In genomic region chr2:200359552-200359951, GRCh38 we compare ENCODE assay signal across 17 cellular contexts. TPM values are rescaled to one million over a fixed set of nuclear protein-coding genes. Genes with fewer than 3 reads are reported as not detected.
A peak's percentile ranks its signal among the peaks of the same experiment; 100 is the strongest.
DNase-seq lines count a peak whose midpoint lies in the region; ATAC-seq and TF ChIP-seq lines count a peak whose summit lies in the region.
"Had no signal": no experiment of that assay in that cellular context is flagged by ENCODE, and none has a peak within 500 bp of the region (broad histone marks: within the 10 kb centered on the region; RNA-seq: fewer than 3 reads in every experiment).

No MANE protein-coding gene starts in this region.

- H3K4me2 ChIP-seq in IMR-90 (ENCODE audit: low read depth, low read length), result no peak overlapping the region
- H3K4me2 ChIP-seq: BLaER1 had no signal

- no peak overlapping the region for H4K91ac ChIP-seq in IMR-90 (ENCODE audit: insufficient read depth, low read depth, low read length)

- H3K36me3 Mint-ChIP-seq in Calu3 (ENCODE audit: insufficient read depth, unreplicated experiment), result peaks cover 9% of the 10 kb centered on the region
- H3K36me3 Mint-ChIP-seq in CD8-positive, alpha-beta memory T cell, result peaks cover 0 to 1% (median 0%) of the 10 kb centered on the region in 3 donors
- H3K36me3 Mint-ChIP-seq: CD4-positive, alpha-beta memory T cell had no signal

- H3K23ac ChIP-seq in IMR-90 (ENCODE audit: low read depth, low read length), result peak overlapping the region; percentile 2; the same call in 1 of the 2 replicates

- intact Hi-C loops in Calu3 (cut with micrococcal nuclease; ENCODE audit: unreplicated experiment) (no loop called here), IMR-90 (cut with micrococcal nuclease) (loop anchor here (5.0 kb wide), 1 partner anchor 382 kb away; no protein-coding TSS in a partner anchor), heart right ventricle (cut with DNase I) (no loop called here)

- H3K27ac ChIP-seq in IMR-90 (ENCODE audit: insufficient read depth, low read length) (no peak overlapping the region), heart right ventricle (no peak overlapping the region)
- no peak overlapping the region for H3K27ac ChIP-seq in CD8-positive, alpha-beta memory T cell (ENCODE audit: low read depth, low read length)
- H3K27ac ChIP-seq: BLaER1, Peyer's patch had no signal

- peaks cover 40 to 85% of the 10 kb centered on the region in 2 experiments for H3K79me1 ChIP-seq in IMR-90 (ENCODE audit: low read depth in 1 of 2, low read length in 2 of 2)

- dilution Hi-C loops in IMR-90 (cut with HindIII; ENCODE audit: low sequenced_read_pairs, unreplicated experiment), result no loop called here

- H3K9me3 Mint-ChIP-seq in Calu3 (ENCODE audit: low read depth, unreplicated experiment), result no peaks in the 10 kb centered on the region
- no peaks in the 10 kb centered on the region for H3K9me3 Mint-ChIP-seq in CD8-positive, alpha-beta memory T cell
- H3K9me3 Mint-ChIP-seq: CD4-positive, alpha-beta memory T cell had no signal

- H3K14ac ChIP-seq in IMR-90 (replicated peaks; ENCODE audit: low read depth, low read length), result no peak overlapping the region

- H2AK9ac ChIP-seq in IMR-90 (replicated peaks; ENCODE audit: low read depth, low read length, poor library complexity), result no peak overlapping the region

- no peak overlapping the region for H2AK5ac ChIP-seq in IMR-90 (ENCODE audit: low read depth, low read length)

- TF ChIP-seq RAD21 in IMR-90 (IDR thresholded peaks at IDR 0.05; ENCODE audit: low read length), result no peak

- ATAC-seq in IMR-90 (ENCODE audit: low read depth) (no peak), heart right ventricle (peak; percentile 55 to 77 (median 72)), omental fat pad (ENCODE audit: low FRiP score) (peak; percentile 52)

- no peak overlapping the region for H3K18ac ChIP-seq in IMR-90 (ENCODE audit: low read depth, low read length)

- peaks cover 24% of the 10 kb centered on the region for H3K9me1 ChIP-seq in IMR-90 (ENCODE audit: insufficient read depth, low read length)

- peaks cover 22% of the 10 kb centered on the region for H4K20me1 ChIP-seq in IMR-90 (ENCODE audit: insufficient read depth, low read length)
- H4K20me1 ChIP-seq: BLaER1 had no signal

- no peak overlapping the region for H2BK120ac ChIP-seq in IMR-90 (ENCODE audit: low read depth, low read length)

- BruUV-seq in Calu3 (replicated peaks; lab: Mats Ljungman, UMichigan) (no TSS peak), IMR-90 (replicated peaks; lab: Mats Ljungman, UMichigan) (no TSS peak)

- DNase-seq in Calu3 (no peak), IMR-90 (no peak), heart right ventricle (no peak), omental fat pad (ENCODE audit: low spot score) (no peak), NCI-H2081 (lab: John Stamatoyannopoulos, UW) (no peak), NCI-H1436 (lab: John Stamatoyannopoulos, UW) (no peak)
- DNase-seq in CD8-positive, alpha-beta memory T cell, result no peak
- DNase-seq in effector CD4-positive, alpha-beta T cell, result no peak
- DNase-seq: CD4-positive, alpha-beta memory T cell; DND-41; HCEC 1CT; MM.1S; NCI-H1092; NCI-H2081 treated with DMSO at 0.1 percent for 48 hours; Peyer's patch had no signal

- no peak overlapping the region for H2AFZ ChIP-seq in IMR-90 (replicated peaks; ENCODE audit: low read length, poor library complexity)

- no peaks in the 10 kb centered on the region for H3K9me3 ChIP-seq in IMR-90 (ENCODE audit: control insufficient read depth, insufficient read depth, low read length)
- no peaks in the 10 kb centered on the region for H3K9me3 ChIP-seq in heart right ventricle
- no peaks in the 10 kb centered on the region for H3K9me3 ChIP-seq in CD8-positive, alpha-beta memory T cell (ENCODE audit: low read length)
- H3K9me3 ChIP-seq: BLaER1, Peyer's patch had no signal

- TF ChIP-seq CTCF in Calu3 (IDR thresholded peaks at IDR 0.05; ENCODE audit: unreplicated experiment), result no peak
- no peak for TF ChIP-seq CTCF in IMR-90 (conservative IDR thresholded peaks at IDR 0.05; ENCODE audit: low read depth, low read length)
- TF ChIP-seq CTCF in heart right ventricle (IDR thresholded peaks at IDR 0.05), result no peak
- no peak for TF ChIP-seq CTCF in omental fat pad (IDR thresholded peaks at IDR 0.05)

- H3K36me3 ChIP-seq in IMR-90 (ENCODE audit: control insufficient read depth, insufficient read depth, low read length) (peaks cover 5% of the 10 kb centered on the region; the same call in 1 of the 2 replicates), heart right ventricle (no peaks in the 10 kb centered on the region)
- no peaks in the 10 kb centered on the region for H3K36me3 ChIP-seq in CD8-positive, alpha-beta memory T cell (ENCODE audit: insufficient read depth, low read length)
- H3K36me3 ChIP-seq: BLaER1, Peyer's patch had no signal

- H3K27me3 ChIP-seq in IMR-90 (ENCODE audit: control insufficient read depth, insufficient read depth, low read length), result no peaks in the 10 kb centered on the region
- no peaks in the 10 kb centered on the region for H3K27me3 ChIP-seq in heart right ventricle
- H3K27me3 ChIP-seq in CD8-positive, alpha-beta memory T cell (ENCODE audit: insufficient read depth, low read length, poor library complexity, severe bottlenecking), result no peaks in the 10 kb centered on the region
- H3K27me3 ChIP-seq: BLaER1, Peyer's patch had no signal

- H3K9ac ChIP-seq in IMR-90 (ENCODE audit: low read depth, low read length), result no peak overlapping the region
- H3K9ac ChIP-seq: BLaER1 had no signal

- no peak overlapping the region for H3K56ac ChIP-seq in IMR-90 (ENCODE audit: extremely low read depth, insufficient read depth, low read length)

- peaks cover 10% of the 10 kb centered on the region for H3K4me1 ChIP-seq in IMR-90 (ENCODE audit: control insufficient read depth, insufficient read depth, low read length)
- peaks cover 0 to 47% (median 25%) of the 10 kb centered on the region in 9 donors for H3K4me1 ChIP-seq in heart right ventricle
- H3K4me1 ChIP-seq in CD8-positive, alpha-beta memory T cell (ENCODE audit: insufficient read depth, low read length), result no peaks in the 10 kb centered on the region
- H3K4me1 ChIP-seq: BLaER1, Peyer's patch had no signal

- no peak overlapping the region for H4K5ac ChIP-seq in IMR-90 (ENCODE audit: low read depth, low read length)

- POLR2A ChIA-PET in IMR-90 (lab: Charles Lee; ENCODE audit: unreplicated experiment), result no interaction called here
- POLR2A ChIA-PET in CD8-positive, alpha-beta memory T cell (lab: Charles Lee), result no interaction called here

- no peak for TF ChIP-seq POLR2A in IMR-90 (IDR thresholded peaks at IDR 0.05; ENCODE audit: low read depth, low read length)

- H3K27me3 Mint-ChIP-seq in Calu3 (ENCODE audit: unreplicated experiment), result no peaks in the 10 kb centered on the region
- peaks cover 0 to 1% of the 10 kb centered on the region in 2 donors for H3K27me3 Mint-ChIP-seq in CD8-positive, alpha-beta memory T cell
- H3K27me3 Mint-ChIP-seq: CD4-positive, alpha-beta memory T cell had no signal

- CTCF ChIA-PET in Calu3 (lab: Charles Lee) (interaction anchor here (0.6 kb wide), 1 partner anchor 50 kb away, joined by 3 read pairs; no protein-coding TSS in a partner anchor), IMR-90 (lab: Yijun Ruan, JAX) (no interaction called here)
- CTCF ChIA-PET in CD8-positive, alpha-beta memory T cell (lab: Charles Lee), result no interaction called here

- H2BK20ac ChIP-seq in IMR-90 (ENCODE audit: low read depth, low read length), result no peak overlapping the region

- H4K8ac ChIP-seq in IMR-90 (ENCODE audit: low read depth in 2 of 2, low read length in 2 of 2), result peak overlapping the region in 1 of 2 experiments; percentile 17; a peak in 1 of 4 replicates

- no peak overlapping the region for H3K4ac ChIP-seq in IMR-90 (ENCODE audit: low read depth, low read length)

- in situ Hi-C loops in IMR-90 (cut with MboI; ENCODE audit: low sequenced_read_pairs), result no loop called here

- H3K4me1 Mint-ChIP-seq in Calu3 (ENCODE audit: low read depth, unreplicated experiment), result peaks cover 63% of the 10 kb centered on the region
- H3K4me1 Mint-ChIP-seq in CD8-positive, alpha-beta memory T cell, result no peaks in the 10 kb centered on the region
- H3K4me1 Mint-ChIP-seq: CD4-positive, alpha-beta memory T cell had no signal

- WGBS in IMR-90 (ENCODE audit: extremely low coverage in 2 of 2, insufficient read length in 1 of 2), 2 experiments, result no CpG with 5 or more reads among the region's 2 CpGs
- 65 to 70% methylated on average over 2 of the region's 2 CpGs for WGBS in heart right ventricle, 2 donors

- no peak overlapping the region for H2BK5ac ChIP-seq in IMR-90 (ENCODE audit: low read depth, low read length, poor library complexity, severe bottlenecking)

- H2BK15ac ChIP-seq in IMR-90 (ENCODE audit: low read depth, low read length), result no peak overlapping the region

- H3K4me3 ChIP-seq in IMR-90 (ENCODE audit: insufficient read depth, low read depth, low read length) (no peak overlapping the region), heart right ventricle (no peak overlapping the region)
- H3K4me3 ChIP-seq in CD8-positive, alpha-beta memory T cell (ENCODE audit: low read length), result no peak overlapping the region
- H3K4me3 ChIP-seq: BLaER1, Peyer's patch had no signal

- no peak overlapping the region for H3K4me3 Mint-ChIP-seq in Calu3 (ENCODE audit: low read depth, unreplicated experiment)
- no peak overlapping the region for H3K4me3 Mint-ChIP-seq in CD8-positive, alpha-beta memory T cell
- H3K4me3 Mint-ChIP-seq: CD4-positive, alpha-beta memory T cell had no signal

- H3K27ac Mint-ChIP-seq in Calu3 (ENCODE audit: unreplicated experiment), result peak overlapping the region; percentile 9
- H3K27ac Mint-ChIP-seq in CD8-positive, alpha-beta memory T cell, result no peak overlapping the region

TF ChIP-seq in IMR-90, 13 proteins besides CTCF, POLR2A, EP300 and RAD21 (continues in another document):
- no peak for TF ChIP-seq NFE2L2 (IDR thresholded peaks at IDR 0.05; ENCODE audit: low read depth, low read length)
- no peak for TF ChIP-seq RCOR1 (IDR thresholded peaks at IDR 0.05; ENCODE audit: insufficient replicate concordance, low read length)
- no peak for TF ChIP-seq CEBPB (IDR thresholded peaks at IDR 0.05; ENCODE audit: low read depth, low read length)
- TF ChIP-seq MAZ (IDR thresholded peaks at IDR 0.05; ENCODE audit: borderline replicate concordance, low read depth, low read length), result no peak

RNA-seq across cellular contexts. Expression of gene SPATS2L, which starts 53.1 kb away (rescaled TPM):
- total RNA-seq in Calu3 (2022) (378 and 497 TPM in 2 replicates), IMR-90 (2012; rRNA removed) (118 and 145 TPM in 2 replicates), heart right ventricle (100 to 1,000 TPM in 2 of 10 donors, 10 to 100 TPM in 8; 48.4 to 104 (median 73.5) TPM), omental fat pad (100 to 1,000 TPM in 2 of 4 donors, 10 to 100 TPM in 2; 68.1 to 115 (median 94.9) TPM)
- polyA plus RNA-seq in IMR-90 (2012; rRNA removed) (155 and 175 TPM in 2 replicates), heart right ventricle (10 to 100 TPM; 23.4 to 74.2 TPM)
- 85.4 and 86.8 TPM in 2 replicates for polyA plus RNA-seq in IMR-90 (2012; cell fraction: cytosol; rRNA removed)
- polyA plus RNA-seq in IMR-90 (2012; cell fraction: nucleus; rRNA removed; ENCODE audit: low replicate concordance), result 65.5 and 124 TPM in 2 replicates
- 10 to 100 TPM; 21.8 to 22.2 TPM for total RNA-seq in CD8-positive, alpha-beta memory T cell
- polyA plus RNA-seq in CD8-positive, alpha-beta memory T cell, result 11.3 TPM
- total RNA-seq: G401 had no signal
